8 cellular contexts compared by ENCODE assay signal in genomic region chr1:226083303-226084101, GRCh38. TPM values are rescaled to one million over a fixed set of nuclear protein-coding genes. Genes with fewer than 3 reads are reported as not detected.
DNase-seq lines count a peak whose midpoint lies in the region; ATAC-seq and TF ChIP-seq lines count a peak whose summit lies in the region.

No MANE protein-coding gene starts in this region.

- no peaks in the 10 kb centered on the region for H3K27me3 ChIP-seq in foreskin keratinocyte
- no peaks in the 10 kb centered on the region for H3K27me3 ChIP-seq in neuron (ENCODE audit: insufficient read depth, low read length)

- peak; percentile 58 for TF ChIP-seq CTCF in foreskin keratinocyte (conservative IDR thresholded peaks at IDR 0.05)

- H3K4me1 ChIP-seq in foreskin keratinocyte (no peaks in the 10 kb centered on the region), neuron (ENCODE audit: insufficient read depth, low read length) (peaks cover 5% of the 10 kb centered on the region)

- peak overlapping the region; percentile 92 for H2AFZ ChIP-seq in neuron (ENCODE audit: low read depth, low read length)

- DNase-seq in DMS79 treated with DMSO at 0.1 percent for 48 hours (lab: John Stamatoyannopoulos, UW) = peak; percentile 69
- peak; percentile 89 for DNase-seq in HuH-7.5 (ENCODE audit: low spot score)
- DNase-seq in RPMI7951 (ENCODE audit: low read depth) = peak; percentile 73
- DNase-seq in activated effector memory CD4-positive, alpha-beta T cell treated with Interleukin-2 at 50 U/mL for 16 hours = peak; percentile 85
- DNase-seq in foreskin keratinocyte = peak in 1 of 2 donors; percentile 68
- peak; percentile 87 for DNase-seq in superior temporal gyrus (ENCODE audit: extremely low spot score)

- H3K9me3 ChIP-seq in neuron (ENCODE audit: low read length) = no peaks in the 10 kb centered on the region

- peak overlapping the region; percentile 54 for H3K4me3 ChIP-seq in neuron (ENCODE audit: low read length)

- peak; percentile 96 for ATAC-seq in GM21528 (IDR thresholded peaks at IDR 0.05; ENCODE audit: low FRiP score, unreplicated experiment)
- peak; percentile 88 for ATAC-seq in foreskin keratinocyte

- H3K36me3 ChIP-seq in neuron (ENCODE audit: insufficient read depth, low read length) = no peaks in the 10 kb centered on the region

- peak overlapping the region; percentile 55 for H3K27ac ChIP-seq in foreskin keratinocyte

RNA-seq across cellular contexts. Expression of gene H3-3A, which starts 21.0 kb away (rescaled TPM):
- 376 and 427 TPM in 2 replicates for total RNA-seq in RPMI7951 (2014; rRNA removed; shearing (Covaris generic))
- total RNA-seq in foreskin keratinocyte = 237 and 245 TPM in 2 replicates
- 313 and 327 TPM in 2 replicates for polyA plus RNA-seq in foreskin keratinocyte
